ENCODE assay signal across 20 cellular contexts in the genomic region with DNA sequence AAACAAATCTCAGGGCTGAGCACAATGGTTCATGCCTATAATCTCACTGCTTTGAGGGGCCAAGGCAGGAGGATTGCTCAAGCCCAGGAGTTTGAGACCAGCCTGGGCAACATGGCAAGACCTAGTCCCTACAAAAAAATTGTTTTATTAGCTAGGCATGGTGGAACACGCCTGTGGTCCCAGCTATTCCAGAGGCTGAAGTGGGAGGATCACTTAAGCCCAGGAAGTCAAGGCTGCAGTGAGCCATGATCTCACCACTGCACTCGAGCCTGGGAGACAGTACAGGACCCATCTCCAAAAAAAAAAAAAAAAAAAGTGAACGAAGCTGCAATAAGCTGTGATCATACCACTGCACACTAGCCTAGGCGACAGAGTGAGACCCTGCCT. TPM values are rescaled to one million over a fixed set of nuclear protein-coding genes. Genes with fewer than 3 reads are reported as not detected.
DNase-seq lines count a peak whose midpoint lies in the region; ATAC-seq and TF ChIP-seq lines count a peak whose summit lies in the region.
"Had no signal": no experiment of that assay in that cellular context is flagged by ENCODE, and none has a peak within 500 bp of the region (broad histone marks: within the 10 kb centered on the region; RNA-seq: fewer than 3 reads in every experiment).

No MANE protein-coding gene starts in this region.

- H3K27ac ChIP-seq in BLaER1 treated with 17β-estradiol and CSF1 and Interleukin-3, amounts not matched to agents 10 nM and 100 nM: no peak overlapping the region
- H3K27ac ChIP-seq in VCaP: peak overlapping the region; percentile 78
- peak overlapping the region; percentile 84 for H3K27ac ChIP-seq in psoas muscle
- H3K27ac ChIP-seq: KMS-11 had no signal

- no peak overlapping the region for H3K9ac ChIP-seq in BLaER1 treated with 17β-estradiol and CSF1 and Interleukin-3, amounts not matched to agents 10 nM and 100 nM
- H3K9ac ChIP-seq: KMS-11 had no signal

- ATAC-seq in psoas muscle: no peak
- ATAC-seq: activated T-cell treated with anti-CD3 and anti-CD28 coated beads, Interleukin-2, amount 50 U/mL, for 72 hours; gastrocnemius medialis; natural killer cell had no signal

- peaks cover 29 to 58% (median 50%) of the 10 kb centered on the region in 10 experiments for H3K4me1 ChIP-seq in BLaER1 treated with 17β-estradiol and CSF1 and Interleukin-3, amounts not matched to agents 10 nM and 100 nM
- peaks cover 49% of the 10 kb centered on the region for H3K4me1 ChIP-seq in psoas muscle

- H3K4me3 ChIP-seq in BLaER1 treated with 17β-estradiol and CSF1 and Interleukin-3, amounts not matched to agents 10 nM and 100 nM: no peak overlapping the region
- H3K4me3 ChIP-seq in fibroblast of villous mesenchyme (ENCODE audit: low read depth, low read length) (no peak overlapping the region), psoas muscle (no peak overlapping the region)
- H3K4me3 ChIP-seq: gastrocnemius medialis, ovary had no signal

- H3K4me2 ChIP-seq in BLaER1 treated with 17β-estradiol and CSF1 and Interleukin-3, amounts not matched to agents 10 nM and 100 nM: peak overlapping the region in 9 of 11 experiments; percentile 0 to 65 (median 57); a peak in 17 of 22 replicates
- H3K4me2 ChIP-seq: KMS-11 had no signal

- intact Hi-C loops in psoas muscle (cut with DNase I): no loop called here

- TF ChIP-seq CTCF in VCaP (conservative IDR thresholded peaks at IDR 0.05) (no peak), fibroblast of villous mesenchyme (IDR thresholded peaks at IDR 0.05; ENCODE audit: insufficient read depth, low read depth, low read length) (no peak), psoas muscle (IDR thresholded peaks at IDR 0.05) (no peak)

- DNase-seq in fibroblast of villous mesenchyme (ENCODE audit: low read depth) (peak; percentile 61), psoas muscle (no peak), occipital lobe (lab: John Stamatoyannopoulos, UW) (no peak), NCI-H748 treated with DMSO at 0.1 percent for 48 hours (lab: John Stamatoyannopoulos, UW) (no peak), hippocampal formation (lab: John Stamatoyannopoulos, UW) (no peak), EL (no peak)
- DNase-seq: activated naive CD4-positive, alpha-beta T cell treated with anti-CD3 and anti-CD28 coated beads for 36 hours; activated T-cell treated with anti-CD3 and anti-CD28 coated beads, Interleukin-2, amount 50 U/mL, for 72 hours; anterior cingulate cortex; CD4-positive, alpha-beta T cell; gastrocnemius medialis; mesendoderm; natural killer cell; NCI-H1694; NCI-H526 treated with DMSO at 0.1 percent for 48 hours; ovary; substantia nigra had no signal

- 70 to 82% (median 76%) methylated on average over 3 to 4 of the region's 4 CpGs for WGBS in psoas muscle, 3 donors

- H3K27me3 ChIP-seq in BLaER1 treated with 17β-estradiol and CSF1 and Interleukin-3, amounts not matched to agents 10 nM and 100 nM: no peaks in the 10 kb centered on the region
- H3K27me3 ChIP-seq in psoas muscle (ENCODE audit: insufficient read depth in 3 of 3, low read length in 2 of 3): no peaks in the 10 kb centered on the region
- H3K27me3 ChIP-seq: gastrocnemius medialis, ovary had no signal

- peaks cover 0 to 93% (median 10%) of the 10 kb centered on the region in 11 experiments; a peak in 12 of 22 replicates for H4K20me1 ChIP-seq in BLaER1 treated with 17β-estradiol and CSF1 and Interleukin-3, amounts not matched to agents 10 nM and 100 nM

- peaks cover 0 to 11% (median 5%) of the 10 kb centered on the region in 11 experiments; a peak in 7 of 22 replicates for H3K36me3 ChIP-seq in BLaER1 treated with 17β-estradiol and CSF1 and Interleukin-3, amounts not matched to agents 10 nM and 100 nM
- H3K36me3 ChIP-seq in psoas muscle (ENCODE audit: insufficient read depth in 1 of 2, low read depth in 1 of 2): no peaks in the 10 kb centered on the region
- H3K36me3 ChIP-seq: gastrocnemius medialis, ovary had no signal

- H3K9me3 ChIP-seq in BLaER1 treated with 17β-estradiol and CSF1 and Interleukin-3, amounts not matched to agents 10 nM and 100 nM (replicated peaks in 1 of 11): peaks cover 0 to 15% (median 6%) of the 10 kb centered on the region in 11 experiments; a peak in 4 of 22 replicates
- H3K9me3 ChIP-seq in psoas muscle: no peaks in the 10 kb centered on the region
- H3K9me3 ChIP-seq: gastrocnemius medialis, ovary had no signal

RNA-seq across cellular contexts. Expression of gene ABCC4, which starts 25.1 kb away (rescaled TPM):
- 56.6 and 65.7 TPM in 2 replicates for total RNA-seq in fibroblast of villous mesenchyme
- total RNA-seq in psoas muscle: 10 to 100 TPM in 1 of 4 donors, 1 to 10 TPM in 3; 4.3 to 25.2 (median 6.6) TPM
- polyA plus RNA-seq in psoas muscle: 1 to 10 TPM; 2.3 to 6.1 (median 3.2) TPM
- 9.0 TPM for total RNA-seq in occipital lobe

Comparison
In these comparisons a context has a peak if more than half of its experiments do, and no peak if none do; other contexts are left out.
1. H3K27ac ChIP-seq: peak in VCaP (single experiment) and psoas muscle (single experiment); none in BLaER1 treated with 17β-estradiol and CSF1 and Interleukin-3, amounts not matched to agents 10 nM and 100 nM (0 of 11).